ENCODE assay signal across 16 cellular contexts in the genomic region with DNA sequence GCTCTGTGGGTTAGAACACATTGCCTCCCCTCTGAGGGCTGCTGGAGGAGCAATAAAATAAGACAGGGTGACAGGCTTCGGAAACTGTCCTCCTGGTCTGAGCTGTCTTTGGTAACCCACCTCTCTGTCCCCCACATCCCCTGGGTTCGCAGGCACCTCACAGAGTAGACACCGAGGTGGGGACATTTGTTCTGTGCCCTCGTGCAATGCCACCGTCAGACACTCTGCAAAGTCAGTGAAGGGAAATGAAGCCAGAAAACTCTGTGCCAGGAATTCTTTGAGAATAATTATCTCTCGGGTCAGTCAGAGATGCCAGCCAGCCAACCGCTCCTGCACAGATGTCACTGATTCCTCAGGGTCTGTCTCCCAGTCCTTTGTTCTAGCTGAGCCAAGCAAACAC.
"Had no signal": no experiment of that assay in that cellular context is flagged by ENCODE, and none has a peak within 500 bp of the region (broad histone marks: within the 10 kb centered on the region; RNA-seq: fewer than 3 reads in every experiment).

No MANE protein-coding gene starts in this region.

- H3K36me3 ChIP-seq: colonic mucosa, gastrocnemius medialis, prostate gland had no signal

- H3K9me3 ChIP-seq: colonic mucosa, gastrocnemius medialis, prostate gland had no signal

- DNase-seq: activated B cell treated with CpG ODN at 0.5 μM for 24 hours; activated CD4-positive, alpha-beta T cell treated with anti-CD3 and anti-CD28 coated beads, Interleukin-2, amount 10 ng/mL, durations not matched to agents 7 days and 5 days; activated CD8-positive, alpha-beta memory T cell treated with anti-CD3 and anti-CD28 coated beads for 24 hours; activated naive CD4-positive, alpha-beta T cell treated with anti-CD3 and anti-CD28 coated beads for 36 hours; caudate nucleus; colonic mucosa; effector CD4-positive, alpha-beta T cell; gastrocnemius medialis; kidney glomerular epithelial cell; naive thymus-derived CD8-positive, alpha-beta T cell; occipital lobe; stimulated activated CD4-positive, alpha-beta T cell treated with anti-CD3 and anti-CD28 coated beads, Interleukin-15, amount 100 ng/mL, for 24 hours; stimulated activated CD4-positive, alpha-beta T cell treated with anti-CD3 and anti-CD28 coated beads, Interleukin-4, amount 100 ng/mL, for 24 hours had no signal

- H3K79me2 ChIP-seq: hepatocyte had no signal

- ATAC-seq: gastrocnemius medialis had no signal

- H3K4me3 ChIP-seq: colonic mucosa, gastrocnemius medialis, hepatocyte, lung, prostate gland had no signal

- H3K4me1 ChIP-seq: colonic mucosa, prostate gland had no signal

- H3K27ac ChIP-seq: colonic mucosa, gastrocnemius medialis, hepatocyte, prostate gland had no signal

- H3K4me2 ChIP-seq: hepatocyte had no signal

- H2AFZ ChIP-seq: hepatocyte had no signal

- H3K27me3 ChIP-seq: colonic mucosa, gastrocnemius medialis had no signal
